Comparison of ENCODE assay signal across 8 cellular contexts in the genomic region with DNA sequence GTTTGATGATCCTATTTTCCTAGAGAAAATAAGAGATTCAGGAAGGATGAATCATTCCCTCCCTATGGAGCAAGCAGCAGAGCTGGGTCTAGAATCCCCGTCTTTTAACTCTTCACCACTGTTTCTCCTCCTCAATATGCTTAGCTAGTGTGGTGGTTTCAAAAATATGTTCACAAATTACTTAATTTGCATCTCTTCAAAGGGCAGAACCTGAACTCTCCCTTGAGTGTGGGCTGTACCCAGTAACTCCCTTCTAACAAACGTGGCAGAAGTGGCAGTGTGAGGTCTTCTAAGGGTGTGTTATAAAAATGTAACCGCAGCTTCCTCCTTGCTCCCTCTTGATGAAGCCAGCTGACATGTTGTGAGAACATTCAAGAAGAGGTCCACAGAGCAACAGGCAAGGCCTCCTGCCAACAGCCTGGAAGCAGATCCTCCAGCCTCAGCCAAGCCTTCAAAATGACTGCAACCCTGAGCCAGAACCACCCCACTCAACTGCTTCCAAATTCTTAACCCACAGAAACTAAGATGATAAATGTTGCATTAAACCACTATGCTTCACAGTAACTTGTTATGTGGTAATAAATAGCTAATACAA. TPM values are rescaled to one million over a fixed set of nuclear protein-coding genes. Genes with fewer than 3 reads are reported as not detected.
DNase-seq lines count a peak whose midpoint lies in the region; TF ChIP-seq lines count a peak whose summit lies in the region.

No MANE protein-coding gene starts in this region.

- no peak overlapping the region for H3K23ac ChIP-seq in H9 (ENCODE audit: insufficient read length, low read depth, low read length)

- H2BK12ac ChIP-seq in H9 (ENCODE audit: insufficient read length, low read depth, low read length), result no peak overlapping the region

- no peak overlapping the region for H2BK20ac ChIP-seq in H9 (ENCODE audit: low read depth, low read length, poor library complexity, severe bottlenecking)

- TF ChIP-seq POLR2A in testis (IDR thresholded peaks at IDR 0.05), result no peak

- 14 to 21% methylated on average over 3 of the region's 3 CpGs for WGBS in esophagus, 2 donors
- 21 to 37% methylated on average over 3 of the region's 3 CpGs for WGBS in testis, 2 donors
- WGBS in H9 (ENCODE audit: extremely low coverage, insufficient read length, low lambda C conversion rate), result no CpG with 5 or more reads among the region's 3 CpGs

- peaks cover 4% of the 10 kb centered on the region for H4K20me1 ChIP-seq in H9 (ENCODE audit: control insufficient read depth, insufficient read depth, insufficient read length)

- H3K4me3 ChIP-seq in esophagus (ENCODE audit: low read depth in 1 of 2, low read length in 2 of 2) (no peak overlapping the region), testis (no peak overlapping the region)

- no peaks in the 10 kb centered on the region for H3K23me2 ChIP-seq in H9 (ENCODE audit: insufficient read length, low read depth, low read length, poor library complexity, severe bottlenecking)

- H3K18ac ChIP-seq in H9 (ENCODE audit: insufficient read length, low read depth, low read length), result no peak overlapping the region

- H2AFZ ChIP-seq in H9 (ENCODE audit: low read length), result no peak overlapping the region

- no peaks in the 10 kb centered on the region; a peak in 1 of 7 replicates for H3K36me3 Mint-ChIP-seq in H9 (ENCODE audit: insufficient read depth in 1 of 3, low read depth in 3 of 3)

- H3K36me3 ChIP-seq in esophagus (ENCODE audit: control insufficient read depth in 2 of 2, insufficient read depth in 2 of 2, low read length in 1 of 2), result no peaks in the 10 kb centered on the region
- H3K36me3 ChIP-seq in testis (ENCODE audit: low read depth, missing control alignments), result no peaks in the 10 kb centered on the region

- no peak overlapping the region for H4K5ac ChIP-seq in H9 (ENCODE audit: insufficient read length, low read depth, low read length)

- no peak for TF ChIP-seq CTCF in testis (IDR thresholded peaks at IDR 0.05)
- no peak for TF ChIP-seq CTCF in H9 (conservative IDR thresholded peaks at IDR 0.05)

- DNase-seq in GDM1 (lab: John Stamatoyannopoulos, UW) (peak; percentile 83), HCEC 1CT (peak; percentile 80), MV-4-11 (lab: John Stamatoyannopoulos, UW) (peak; percentile 98), non-pigmented ciliary epithelial cell (ENCODE audit: low read depth) (peak; percentile 36), testis (peak; percentile 81), H9 (no peak)
- DNase-seq in activated CD8-positive, alpha-beta memory T cell treated with anti-CD3 and anti-CD28 coated beads for 24 hours, result peak; percentile 75

- H3K4me1 ChIP-seq in esophagus (ENCODE audit: control insufficient read depth in 2 of 2, insufficient read depth in 2 of 2, low read length in 1 of 2), result peaks cover 0 to 9% of the 10 kb centered on the region in 2 donors
- H3K4me1 ChIP-seq in testis, result peaks cover 40% of the 10 kb centered on the region
- H3K4me1 ChIP-seq in H9 (ENCODE audit: insufficient read depth, low read length), result no peaks in the 10 kb centered on the region

- H3K27ac ChIP-seq in esophagus (ENCODE audit: low read depth in 2 of 2, low read length in 1 of 2), result peak overlapping the region; percentile 14 to 56
- H3K27ac ChIP-seq in testis, result peak overlapping the region; percentile 67 to 73
- H3K27ac ChIP-seq in H9 (ENCODE audit: insufficient read length, low read depth, low read length), result no peak overlapping the region

- no peaks in the 10 kb centered on the region for H3K9me3 ChIP-seq in esophagus (ENCODE audit: control insufficient read depth in 2 of 2, insufficient read depth in 1 of 2, low read depth in 1 of 2, low read length in 1 of 2)
- no peaks in the 10 kb centered on the region for H3K9me3 ChIP-seq in testis
- H3K9me3 ChIP-seq in H9 (ENCODE audit: control insufficient read depth, low read depth, low read length), result no peaks in the 10 kb centered on the region

- peaks cover 11% of the 10 kb centered on the region for H3K79me1 ChIP-seq in H9 (ENCODE audit: insufficient read depth, low read depth, low read length, poor library complexity, severe bottlenecking)

- no peak overlapping the region for H2BK120ac ChIP-seq in H9 (ENCODE audit: low read depth, low read length, poor library complexity, severe bottlenecking)

- no peaks in the 10 kb centered on the region for H3K9me3 Mint-ChIP-seq in H9

- H4K8ac ChIP-seq in H9 (replicated peaks; ENCODE audit: insufficient read length, low read depth, low read length), result no peak overlapping the region

- H3K4me3 Mint-ChIP-seq in H9, result no peak overlapping the region

- H3K4ac ChIP-seq in H9 (ENCODE audit: low read depth, low read length), result no peak overlapping the region

- H3K27me3 ChIP-seq in esophagus (ENCODE audit: control insufficient read depth in 1 of 2, insufficient read depth in 2 of 2, low read length in 2 of 2) (no peaks in the 10 kb centered on the region), testis (no peaks in the 10 kb centered on the region), H9 (ENCODE audit: insufficient read depth, low read length) (no peaks in the 10 kb centered on the region)

- H3T11ph ChIP-seq in H9 (ENCODE audit: low read length), result no peak overlapping the region

- no peaks in the 10 kb centered on the region for H3K27me3 Mint-ChIP-seq in H9 (ENCODE audit: low read depth)

- H3K14ac ChIP-seq in H9 (ENCODE audit: insufficient read depth, low read length), result no peak overlapping the region

- no peak overlapping the region for H3K4me2 ChIP-seq in H9 (ENCODE audit: insufficient read depth, insufficient read length, low read length)

- H3K79me2 ChIP-seq in H9 (ENCODE audit: insufficient read depth, low read length), result peaks cover 12% of the 10 kb centered on the region; the same call in 1 of the 2 replicates

- no peak overlapping the region for H4K91ac ChIP-seq in H9 (ENCODE audit: insufficient read length, low read depth, low read length)

- H3K9ac ChIP-seq in H9 (ENCODE audit: extremely low read depth, insufficient read length, low read length), result no peak overlapping the region

- intact Hi-C loops in testis (cut with DNase I; ENCODE audit: low total_unique reads), result no loop called here

- H3K27ac Mint-ChIP-seq in H9, result peak overlapping the region in 1 of 3 experiments; percentile 90; a peak in 2 of 7 replicates

- no peak overlapping the region for H2BK5ac ChIP-seq in H9 (ENCODE audit: insufficient read length, low read length)

- no peak overlapping the region for H2BK15ac ChIP-seq in H9 (ENCODE audit: low read depth, low read length)

- H3K4me1 Mint-ChIP-seq in H9, result peaks cover 12 to 22% of the 10 kb centered on the region in 2 experiments

- H3K56ac ChIP-seq in H9 (ENCODE audit: insufficient read length, low read depth, low read length), result no peak overlapping the region

- no peak overlapping the region for H2AK5ac ChIP-seq in H9 (ENCODE audit: insufficient read length, low read length)

RNA-seq across cellular contexts. Expression of a gene that starts 36.6 kb away (rescaled TPM):
- polyA plus RNA-seq in esophagus (10 to 100 TPM in 1 of 2 donors, 1 to 10 TPM in 1; 8.9 to 11.6 TPM), testis (ENCODE audit: insufficient read depth, low read depth, low replicate concordance) (226 TPM)
- total RNA-seq in testis (100 to 1,000 TPM; 181 to 293 TPM), H9 (2021) (40.4 and 41.1 TPM in 2 replicates)
